26 cellular contexts compared by ENCODE assay signal in the genomic region with DNA sequence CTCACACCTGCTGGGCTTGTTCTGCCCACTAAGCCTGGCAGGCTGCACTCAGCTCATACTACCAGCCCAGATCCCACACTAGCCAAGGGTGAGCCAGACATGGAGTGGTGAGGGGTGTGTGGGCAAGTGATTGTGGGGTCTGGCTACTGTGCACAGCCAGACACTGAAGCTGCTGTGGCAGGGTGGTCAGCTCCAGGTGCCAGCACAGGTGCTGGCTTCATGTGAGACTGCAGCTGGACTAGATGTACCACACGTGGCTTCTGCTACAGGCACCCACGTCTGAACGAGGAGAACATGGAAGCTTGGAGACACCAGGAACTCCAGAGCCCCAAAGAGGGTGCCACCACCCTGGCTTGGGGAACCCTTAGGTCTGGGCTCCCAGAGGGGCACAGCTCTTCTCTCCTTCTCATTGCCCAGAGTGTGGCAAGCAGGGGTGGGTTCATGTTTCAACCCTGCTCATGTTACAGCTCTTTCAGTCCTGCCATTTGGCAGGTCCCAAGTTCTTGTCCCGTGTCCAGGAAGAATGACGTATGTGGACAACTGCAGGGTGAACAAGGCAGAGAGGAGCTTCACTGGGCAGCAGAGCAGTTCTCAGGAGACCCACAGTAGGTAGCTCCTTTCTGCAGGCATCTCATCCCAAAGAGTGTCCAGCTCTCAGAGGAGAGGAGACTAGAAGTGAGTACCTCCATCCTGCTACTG.
"Had no signal": no experiment of that assay in that cellular context is flagged by ENCODE, and none has a peak within 500 bp of the region (broad histone marks: within the 10 kb centered on the region; RNA-seq: fewer than 3 reads in every experiment).

No MANE protein-coding gene starts in this region.

- H3K9me3 Mint-ChIP-seq: activated B cell treated with CpG ODN at 0.5 μM for 24 hours; neural crest cell; stimulated activated naive CD8-positive, alpha-beta T cell treated with anti-CD3 and anti-CD28 coated beads, Interleukin-15, amount 100 ng/mL, for 72 hours; type B pancreatic cell had no signal

- ATAC-seq: activated CD8-positive, alpha-beta T cell treated with anti-CD3 and anti-CD28 coated beads for 36 hours; activated naive CD4-positive, alpha-beta T cell treated with anti-CD3 and anti-CD28 coated beads, Interleukin-2, amount 50 U/mL, for 72 hours; activated T-helper 17 cell treated with anti-CD3 and anti-CD28 coated beads, Interleukin-2, amount 50 U/mL, for 72 hours; left colon; naive thymus-derived CD4-positive, alpha-beta T cell; right cardiac atrium; stimulated activated naive CD8-positive, alpha-beta T cell treated with anti-CD3 and anti-CD28 coated beads, Interleukin-15, amount 100 ng/mL, for 72 hours; T-helper 17 cell had no signal

- H3K27ac ChIP-seq: breast epithelium had no signal

- H3K4me3 ChIP-seq: breast epithelium had no signal

- DNase-seq: activated B cell treated with CpG ODN at 0.5 μM for 24 hours; activated CD4-positive, alpha-beta T cell treated with anti-CD3 and anti-CD28 coated beads, Interleukin-2, amount 50 U/mL, for 1 hour; activated CD8-positive, alpha-beta T cell treated with anti-CD3 and anti-CD28 coated beads for 36 hours; activated gamma-delta T cell treated with Interleukin-2 at 50 U/mL for 16 hours; activated T-cell treated with anti-CD3 and anti-CD28 coated beads, Interleukin-2, amount 50 U/mL, for 4 hours; central memory CD4-positive, alpha-beta T cell; dermis blood vessel endothelial cell; effector CD8-positive, alpha-beta T cell; foreskin fibroblast; head of caudate nucleus; hippocampal formation; kidney; left colon; mammary epithelial cell; naive thymus-derived CD4-positive, alpha-beta T cell; occipital lobe; stimulated activated CD4-positive, alpha-beta T cell treated with anti-CD3 and anti-CD28 coated beads, Interleukin-4, amount 100 ng/mL, for 1 hour; stimulated activated naive CD8-positive, alpha-beta T cell treated with anti-CD3 and anti-CD28 coated beads, Interleukin-15, amount 100 ng/mL, for 72 hours; substantia nigra; T-helper 17 cell had no signal

- H3K27me3 Mint-ChIP-seq: activated B cell treated with CpG ODN at 0.5 μM for 24 hours; activated CD8-positive, alpha-beta T cell treated with anti-CD3 and anti-CD28 coated beads for 36 hours; activated T-helper 17 cell treated with anti-CD3 and anti-CD28 coated beads, Interleukin-2, amount 50 U/mL, for 72 hours; naive thymus-derived CD4-positive, alpha-beta T cell; stimulated activated naive CD8-positive, alpha-beta T cell treated with anti-CD3 and anti-CD28 coated beads, Interleukin-15, amount 100 ng/mL, for 72 hours; T-helper 17 cell; type B pancreatic cell had no signal

- H3K4me3 Mint-ChIP-seq: activated B cell treated with CpG ODN at 0.5 μM for 24 hours; activated CD8-positive, alpha-beta T cell treated with anti-CD3 and anti-CD28 coated beads for 36 hours; activated T-cell treated with anti-CD3 and anti-CD28 coated beads, Interleukin-2, amount 50 U/mL, for 4 hours; activated T-helper 17 cell treated with anti-CD3 and anti-CD28 coated beads, Interleukin-2, amount 50 U/mL, for 72 hours; naive thymus-derived CD4-positive, alpha-beta T cell; neural crest cell; stimulated activated naive CD8-positive, alpha-beta T cell treated with anti-CD3 and anti-CD28 coated beads, Interleukin-15, amount 100 ng/mL, for 72 hours; T-helper 17 cell; type B pancreatic cell had no signal

- H3K27ac Mint-ChIP-seq: activated B cell treated with CpG ODN at 0.5 μM for 24 hours; activated CD8-positive, alpha-beta T cell treated with anti-CD3 and anti-CD28 coated beads for 36 hours; activated naive CD4-positive, alpha-beta T cell treated with anti-CD3 and anti-CD28 coated beads, Interleukin-2, amount 50 U/mL, for 72 hours; activated T-helper 17 cell treated with anti-CD3 and anti-CD28 coated beads, Interleukin-2, amount 50 U/mL, for 72 hours; naive thymus-derived CD4-positive, alpha-beta T cell; stimulated activated naive CD8-positive, alpha-beta T cell treated with anti-CD3 and anti-CD28 coated beads, Interleukin-15, amount 100 ng/mL, for 72 hours; T-helper 17 cell; type B pancreatic cell had no signal

- H3K36me3 ChIP-seq: breast epithelium had no signal

- H3K36me3 Mint-ChIP-seq: activated naive CD4-positive, alpha-beta T cell treated with anti-CD3 and anti-CD28 coated beads, Interleukin-2, amount 50 U/mL, for 72 hours; naive thymus-derived CD4-positive, alpha-beta T cell; type B pancreatic cell had no signal

- H3K4me1 Mint-ChIP-seq: activated B cell treated with CpG ODN at 0.5 μM for 24 hours; activated T-helper 17 cell treated with anti-CD3 and anti-CD28 coated beads, Interleukin-2, amount 50 U/mL, for 72 hours; naive thymus-derived CD4-positive, alpha-beta T cell; neural crest cell; stimulated activated naive CD8-positive, alpha-beta T cell treated with anti-CD3 and anti-CD28 coated beads, Interleukin-15, amount 100 ng/mL, for 72 hours; T-helper 17 cell had no signal

- H3K4me1 ChIP-seq: breast epithelium had no signal

- H3K27me3 ChIP-seq: breast epithelium had no signal
